15 cellular contexts compared by ENCODE assay signal in the genomic region with DNA sequence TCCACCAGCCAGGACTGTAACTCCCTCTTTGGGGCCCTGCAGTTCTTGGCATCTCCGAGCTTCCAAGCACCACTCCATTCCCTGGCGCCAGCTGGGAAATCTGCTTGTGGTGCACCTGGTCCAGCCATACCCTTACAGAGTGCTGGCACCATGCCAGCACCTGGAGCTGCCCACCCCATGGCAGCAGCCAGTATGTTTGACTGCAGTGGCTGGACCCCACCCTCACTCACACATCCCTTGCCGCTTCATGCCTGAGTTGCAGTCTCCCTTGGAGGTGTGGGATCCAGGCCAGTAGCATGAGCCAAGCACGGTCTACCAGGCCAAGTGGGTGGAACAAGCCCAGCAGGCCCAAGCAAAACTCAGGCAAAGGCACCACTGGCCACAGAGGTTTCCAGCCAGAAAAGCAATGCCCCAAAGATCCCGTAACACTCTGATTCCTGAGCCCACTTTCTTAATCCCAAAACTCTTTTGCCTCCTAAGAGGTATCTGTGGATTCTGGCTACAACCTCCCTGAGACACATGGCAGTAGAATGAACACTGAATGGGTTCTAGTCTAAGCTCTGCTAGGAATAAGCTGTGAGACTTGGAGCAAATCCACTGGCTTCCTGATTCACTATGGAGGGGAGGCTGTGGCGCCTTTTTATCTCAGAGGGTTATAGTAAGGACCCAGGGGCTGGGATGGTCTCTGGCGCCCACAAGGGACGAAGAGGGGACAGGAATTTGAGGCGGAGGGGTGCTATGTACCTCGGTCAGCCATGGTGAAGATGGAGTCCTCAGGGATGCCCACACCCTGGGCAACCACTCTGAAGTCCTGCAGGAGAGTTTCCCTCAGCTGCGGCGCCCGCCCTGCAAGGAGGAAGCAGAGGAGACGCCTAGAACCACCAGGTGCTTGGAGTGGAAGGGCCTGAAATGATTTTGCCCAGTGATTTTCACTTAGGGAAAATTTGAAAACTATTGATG. TPM values are rescaled to one million over a fixed set of nuclear protein-coding genes. Genes with fewer than 3 reads are reported as not detected.
DNase-seq lines count a peak whose midpoint lies in the region; ATAC-seq and TF ChIP-seq lines count a peak whose summit lies in the region.
"Had no signal": no experiment of that assay in that cellular context is flagged by ENCODE, and none has a peak within 500 bp of the region (broad histone marks: within the 10 kb centered on the region; RNA-seq: fewer than 3 reads in every experiment).

No MANE protein-coding gene starts in this region.

- H4K91ac ChIP-seq in mesenchymal stem cell (ENCODE audit: low read length): no peak overlapping the region

- POLR2A ChIA-PET in OCI-LY7 (lab: Charles Lee): interaction anchor here (0.8 kb wide), 1 partner anchor 37 kb away, joined by 3 read pairs; no protein-coding TSS in a partner anchor

- no TSS peak for BruUV-seq in OCI-LY7 (replicated peaks; lab: Mats Ljungman, UMichigan)

- no peak overlapping the region for H3K14ac ChIP-seq in mesenchymal stem cell (ENCODE audit: low read length in 2 of 2)

- WGBS in mesenchymal stem cell: 64% methylated on average over 14 of the region's 14 CpGs

- peak; percentile 46 for DNase-seq in AG10803 (ENCODE audit: low read depth)
- peak; percentile 33 for DNase-seq in NCI-H1092 (lab: John Stamatoyannopoulos, UW)
- DNase-seq in cerebellum (ENCODE audit: low spot score): peak; percentile 53
- no peak for DNase-seq in mesenchymal stem cell
- DNase-seq in NCI-H128 (lab: John Stamatoyannopoulos, UW; ENCODE audit: unreplicated experiment): no peak
- DNase-seq in activated naive CD4-positive, alpha-beta T cell treated with anti-CD3 and anti-CD28 coated beads, Interleukin-2, amount 50 U/mL, for 72 hours (ENCODE audit: low spot score in 2 of 2): no peak
- no peak for DNase-seq in OCI-LY7 (ENCODE audit: low spot score)
- DNase-seq in CD1c-positive myeloid dendritic cell (ENCODE audit: extremely low spot score): no peak
- DNase-seq: CD4-positive, CD25-positive, alpha-beta regulatory T cell; islet precursor cell had no signal

- no peak overlapping the region for H3K23ac ChIP-seq in mesenchymal stem cell (ENCODE audit: low read length in 2 of 2)

- H3K4me1 ChIP-seq in mesenchymal stem cell (ENCODE audit: control insufficient read depth, insufficient read depth, low read depth, low read length) (peaks cover 6% of the 10 kb centered on the region), OCI-LY7 (ENCODE audit: insufficient read depth, low read length, poor library complexity, severe bottlenecking) (no peaks in the 10 kb centered on the region)

- H2BK120ac ChIP-seq in mesenchymal stem cell (ENCODE audit: low read depth, low read length): no peak overlapping the region

- H3K79me2 ChIP-seq in OCI-LY7 (ENCODE audit: insufficient read depth, low read depth, low read length): no peaks in the 10 kb centered on the region

- no peak overlapping the region for H2BK15ac ChIP-seq in mesenchymal stem cell (ENCODE audit: low read depth, poor library complexity, severe bottlenecking)

- no peaks in the 10 kb centered on the region for H4K20me1 ChIP-seq in OCI-LY7 (ENCODE audit: insufficient read depth, low read length)

- H4K8ac ChIP-seq in mesenchymal stem cell (ENCODE audit: low read length): no peak overlapping the region

- no peaks in the 10 kb centered on the region for H3K36me3 Mint-ChIP-seq in activated naive CD4-positive, alpha-beta T cell treated with anti-CD3 and anti-CD28 coated beads, Interleukin-2, amount 50 U/mL, for 72 hours
- H3K36me3 Mint-ChIP-seq: CD4-positive, CD25-positive, alpha-beta regulatory T cell had no signal

- CTCF ChIA-PET in OCI-LY7 (lab: Charles Lee; ENCODE audit: unreplicated experiment): interaction anchor here (1.0 kb wide), 1 partner anchor 10 kb away, joined by 4 read pairs; no protein-coding TSS in a partner anchor

- no peaks in the 10 kb centered on the region for H3K79me1 ChIP-seq in mesenchymal stem cell (replicated peaks; ENCODE audit: low read length, poor library complexity, severe bottlenecking)

- H3K9me3 ChIP-seq in mesenchymal stem cell (ENCODE audit: control insufficient read depth, low read length) (no peaks in the 10 kb centered on the region), OCI-LY7 (ENCODE audit: low read length) (no peaks in the 10 kb centered on the region)

- no peak for TF ChIP-seq CTCF in AG10803 (conservative IDR thresholded peaks at IDR 0.05; ENCODE audit: low read length)
- TF ChIP-seq CTCF in OCI-LY7 (conservative IDR thresholded peaks at IDR 0.05; ENCODE audit: low read length): no peak

- H2AK5ac ChIP-seq in mesenchymal stem cell (ENCODE audit: low read length, severe bottlenecking): no peak overlapping the region

- no peak for ATAC-seq in activated naive CD4-positive, alpha-beta T cell treated with anti-CD3 and anti-CD28 coated beads, Interleukin-2, amount 50 U/mL, for 72 hours

- no peaks in the 10 kb centered on the region for H3K36me3 ChIP-seq in mesenchymal stem cell (ENCODE audit: control insufficient read depth in 1 of 2, insufficient read depth in 2 of 2, low read depth in 1 of 2, low read length in 2 of 2)
- no peaks in the 10 kb centered on the region for H3K36me3 ChIP-seq in OCI-LY7 (ENCODE audit: insufficient read depth, low read length)

- H3K4ac ChIP-seq in mesenchymal stem cell (ENCODE audit: low read depth in 1 of 2, low read length in 2 of 2): no peak overlapping the region

- peak overlapping the region; percentile 15 for H3K9ac ChIP-seq in mesenchymal stem cell (ENCODE audit: low read length)

- H3K4me3 ChIP-seq in AG10803 (ENCODE audit: low read length) (no peak overlapping the region), mesenchymal stem cell (ENCODE audit: insufficient read depth in 1 of 2, low read depth in 1 of 2, low read length in 2 of 2) (no peak overlapping the region), OCI-LY7 (ENCODE audit: low read depth, low read length, poor library complexity, severe bottlenecking) (no peak overlapping the region)
- H3K4me3 ChIP-seq: skin epidermis had no signal

- H3K27ac ChIP-seq in mesenchymal stem cell (ENCODE audit: low read length, poor library complexity, severe bottlenecking) (no peak overlapping the region), OCI-LY7 (ENCODE audit: low read depth, low read length, poor library complexity, severe bottlenecking) (no peak overlapping the region)

- no peaks in the 10 kb centered on the region for H3K9me3 Mint-ChIP-seq in activated naive CD4-positive, alpha-beta T cell treated with anti-CD3 and anti-CD28 coated beads, Interleukin-2, amount 50 U/mL, for 72 hours
- H3K9me3 Mint-ChIP-seq: stimulated activated naive CD8-positive, alpha-beta T cell treated with anti-CD3 and anti-CD28 coated beads, Interleukin-15, Interleukin-2, amounts not matched to agents 100 ng/mL and 50 ng/mL, for 24 hours had no signal

- H3K27me3 ChIP-seq in mesenchymal stem cell (ENCODE audit: control insufficient read depth in 1 of 2, insufficient read depth in 1 of 2, low read length in 2 of 2): peaks cover 7 to 51% of the 10 kb centered on the region in 2 experiments

- no peak overlapping the region for H3K18ac ChIP-seq in mesenchymal stem cell (ENCODE audit: low read depth in 1 of 2, low read length in 2 of 2)

- H3K9me2 ChIP-seq in OCI-LY7 (ENCODE audit: insufficient read depth, low read length): no peaks in the 10 kb centered on the region

- no peak overlapping the region for H2BK5ac ChIP-seq in mesenchymal stem cell (ENCODE audit: low read depth, low read length, poor library complexity, severe bottlenecking)

- intact Hi-C loops in OCI-LY7 (cut with micrococcal nuclease; ENCODE audit: unreplicated experiment): no loop called here

- H2AFZ ChIP-seq in mesenchymal stem cell (ENCODE audit: low read depth, low read length) (no peak overlapping the region), OCI-LY7 (ENCODE audit: low read length) (no peak overlapping the region)

- no peak overlapping the region for H2BK12ac ChIP-seq in mesenchymal stem cell (ENCODE audit: low read length in 2 of 2)

- H3K4me2 ChIP-seq in mesenchymal stem cell (ENCODE audit: low read length, poor library complexity, severe bottlenecking): no peak overlapping the region
- no peak overlapping the region for H3K4me2 ChIP-seq in OCI-LY7 (ENCODE audit: low read length)

- H3K27ac Mint-ChIP-seq in activated naive CD4-positive, alpha-beta T cell treated with anti-CD3 and anti-CD28 coated beads, Interleukin-2, amount 50 U/mL, for 72 hours: no peak overlapping the region
- H3K27ac Mint-ChIP-seq: CD4-positive, CD25-positive, alpha-beta regulatory T cell; stimulated activated naive CD8-positive, alpha-beta T cell treated with anti-CD3 and anti-CD28 coated beads, Interleukin-15, Interleukin-2, amounts not matched to agents 100 ng/mL and 50 ng/mL, for 24 hours had no signal

RNA-seq across cellular contexts. Expression of gene AMBP, which starts 5.6 kb away (rescaled TPM):
- total RNA-seq in cerebellum (not detected), OCI-LY7 (2022) (not detected in 2 replicates)
- polyA plus RNA-seq in mesenchymal stem cell (2013, experiment 1 of 2): 0.03 TPM
- 0.03 TPM for polyA plus RNA-seq in mesenchymal stem cell (2013, experiment 2 of 2)
- total RNA-seq in activated naive CD4-positive, alpha-beta T cell treated with anti-CD3 and anti-CD28 coated beads, Interleukin-2, amount 50 U/mL, for 72 hours: not detected
- not detected in 2 replicates for total RNA-seq in OCI-LY7 (2014; rRNA removed; shearing (Covaris generic))
- total RNA-seq: activated CD8-positive, alpha-beta memory T cell treated with anti-CD3 and anti-CD28 coated beads for 36 hours; CD4-positive, CD25-positive, alpha-beta regulatory T cell; dermis microvascular lymphatic vessel endothelial cell; SK-MEL-5 had no signal
- polyA plus RNA-seq: CD4-positive, CD25-positive, alpha-beta regulatory T cell had no signal

RNA-seq across cellular contexts. Expression of gene KIF12, which starts 26.6 kb away (rescaled TPM):
- 11.6 TPM for total RNA-seq in cerebellum
- 0.10 TPM for polyA plus RNA-seq in mesenchymal stem cell (2013, experiment 1 of 2)
- polyA plus RNA-seq in mesenchymal stem cell (2013, experiment 2 of 2): not detected
- not detected for total RNA-seq in activated naive CD4-positive, alpha-beta T cell treated with anti-CD3 and anti-CD28 coated beads, Interleukin-2, amount 50 U/mL, for 72 hours
- total RNA-seq in OCI-LY7 (2014; rRNA removed; shearing (Covaris generic)): not detected in 2 replicates
- not detected in 2 replicates for total RNA-seq in OCI-LY7 (2022)
- total RNA-seq: activated CD8-positive, alpha-beta memory T cell treated with anti-CD3 and anti-CD28 coated beads for 36 hours; CD4-positive, CD25-positive, alpha-beta regulatory T cell; dermis microvascular lymphatic vessel endothelial cell had no signal
- polyA plus RNA-seq: CD4-positive, CD25-positive, alpha-beta regulatory T cell had no signal

Comparison
In these comparisons a context has a peak if more than half of its experiments do, and no peak if none do; other contexts are left out.
1. DNase-seq: peak in AG10803 (single experiment), NCI-H1092 (single experiment) and cerebellum (single experiment); none in mesenchymal stem cell (single experiment), NCI-H128 (single experiment), activated naive CD4-positive, alpha-beta T cell treated with anti-CD3 and anti-CD28 coated beads, Interleukin-2, amount 50 U/mL, for 72 hours (0 of 2), OCI-LY7 (single experiment) and CD1c-positive myeloid dendritic cell (single experiment).
2. RNA of gene KIF12, which starts 26.6 kb away (total RNA-seq): 11.6 TPM in cerebellum (single experiment); not detected in activated naive CD4-positive, alpha-beta T cell treated with anti-CD3 and anti-CD28 coated beads, Interleukin-2, amount 50 U/mL, for 72 hours and not detected in OCI-LY7; every median in the first group is over 10 times any median in the second.